8 cellular contexts compared by ENCODE assay signal in genomic region chr16:1408171-1408837, GRCh38. TPM values are rescaled to one million over a fixed set of nuclear protein-coding genes. Genes with fewer than 3 reads are reported as not detected.
DNase-seq lines count a peak whose midpoint lies in the region; ATAC-seq, FAIRE-seq and TF ChIP-seq lines count a peak whose summit lies in the region.

No MANE protein-coding gene starts in this region.

- H3K4me2 ChIP-seq in GM23338, result peak overlapping the region; percentile 85
- H3K4me2 ChIP-seq in Loucy (ENCODE audit: low read depth, low read length, poor library complexity, severe bottlenecking), result peak overlapping the region; percentile 70

- peak overlapping the region; percentile 52 for H3K9ac ChIP-seq in Loucy (ENCODE audit: low read depth, low read length, poor library complexity, severe bottlenecking)
- H3K9ac ChIP-seq in stomach smooth muscle (ENCODE audit: low read length in 2 of 2), result peak overlapping the region in 1 of 2 donors; percentile 45

- peaks cover 24% of the 10 kb centered on the region for H4K20me1 ChIP-seq in GM23338 (replicated peaks; ENCODE audit: insufficient read depth)
- peaks cover 3% of the 10 kb centered on the region for H4K20me1 ChIP-seq in Loucy (ENCODE audit: insufficient read depth, low read length, poor library complexity, severe bottlenecking)

- H2AFZ ChIP-seq in GM23338, result no peak overlapping the region; the same call in 1 of the 2 replicates
- H2AFZ ChIP-seq in Loucy (ENCODE audit: low read length), result peak overlapping the region; percentile 78; the same call in 1 of the 2 replicates

- peak overlapping the region; percentile 72 for H3K4me3 Mint-ChIP-seq in GM23338

- peak; percentile 54 for FAIRE-seq in frontal cortex (lab: Jason Lieb, UNC)

- H3K4me1 ChIP-seq in GM23338 (ENCODE audit: insufficient read depth) (no peaks in the 10 kb centered on the region), Loucy (ENCODE audit: insufficient read depth, low read length, poor library complexity, severe bottlenecking) (no peaks in the 10 kb centered on the region), SJCRH30 (no peaks in the 10 kb centered on the region), neutrophil (ENCODE audit: control insufficient read depth in 1 of 2, insufficient read depth in 1 of 2, low read depth in 1 of 2, low read length in 1 of 2) (peaks cover 19 to 31% of the 10 kb centered on the region in 2 experiments), stomach smooth muscle (ENCODE audit: control insufficient read depth, insufficient read depth, low read length) (peaks cover 16% of the 10 kb centered on the region)

- no peaks in the 10 kb centered on the region for H3K9me3 ChIP-seq in Loucy (ENCODE audit: insufficient read depth, low read depth, low read length)
- H3K9me3 ChIP-seq in SJCRH30 (replicated peaks), result no peaks in the 10 kb centered on the region
- no peaks in the 10 kb centered on the region for H3K9me3 ChIP-seq in neutrophil
- H3K9me3 ChIP-seq in stomach smooth muscle (ENCODE audit: control insufficient read depth in 2 of 2, low read length in 2 of 2), result no peaks in the 10 kb centered on the region

- peaks cover 2% of the 10 kb centered on the region; the same call in 1 of the 3 replicates for H3K36me3 Mint-ChIP-seq in GM23338 (ENCODE audit: low read depth)

- H3F3A ChIP-seq in GM23338 (replicated peaks; ENCODE audit: low read depth) (no peaks in the 10 kb centered on the region), Loucy (ENCODE audit: low read depth) (no peaks in the 10 kb centered on the region)

- H3K27ac ChIP-seq in GM23338 (ENCODE audit: low read depth), result no peak overlapping the region
- no peak overlapping the region for H3K27ac ChIP-seq in SJCRH30
- H3K27ac ChIP-seq in neutrophil, result peak overlapping the region; percentile 59
- no peak overlapping the region for H3K27ac ChIP-seq in stomach smooth muscle (ENCODE audit: low read length)

- peak; percentile 83 for ATAC-seq in GM23338

- no peak overlapping the region for H3K27ac Mint-ChIP-seq in GM23338

- peak overlapping the region; percentile 82 for H3K4me3 ChIP-seq in GM23338
- H3K4me3 ChIP-seq in Loucy (ENCODE audit: low read length, poor library complexity, severe bottlenecking), result peak overlapping the region; percentile 79
- H3K4me3 ChIP-seq in SJCRH30, result peak overlapping the region; percentile 61
- H3K4me3 ChIP-seq in neutrophil (ENCODE audit: low read depth in 1 of 2, low read length in 1 of 2), result peak overlapping the region; percentile 35 to 43
- peak overlapping the region; percentile 63 to 75 for H3K4me3 ChIP-seq in stomach smooth muscle (ENCODE audit: low read length in 2 of 2)

- no peaks in the 10 kb centered on the region for H3K9me3 Mint-ChIP-seq in GM23338

- peaks cover 36% of the 10 kb centered on the region for H3K79me2 ChIP-seq in GM23338 (replicated peaks; ENCODE audit: insufficient read depth)
- peaks cover 3% of the 10 kb centered on the region; the same call in 1 of the 2 replicates for H3K79me2 ChIP-seq in Loucy (ENCODE audit: insufficient read depth, low read length)

- no peaks in the 10 kb centered on the region for H3K27me3 ChIP-seq in GM23338 (ENCODE audit: insufficient read depth)
- H3K27me3 ChIP-seq in Loucy (ENCODE audit: insufficient read depth, low read length, poor library complexity, severe bottlenecking), result no peaks in the 10 kb centered on the region
- no peaks in the 10 kb centered on the region for H3K27me3 ChIP-seq in SJCRH30
- no peaks in the 10 kb centered on the region for H3K27me3 ChIP-seq in neutrophil
- H3K27me3 ChIP-seq in stomach smooth muscle (ENCODE audit: control insufficient read depth in 1 of 2, insufficient read depth in 2 of 2, low read length in 2 of 2), result no peaks in the 10 kb centered on the region

- H3K27me3 Mint-ChIP-seq in GM23338 (ENCODE audit: insufficient read depth, low read depth, poor library complexity), result peaks cover 12% of the 10 kb centered on the region

- peak; percentile 63 for DNase-seq in DMS153 (lab: John Stamatoyannopoulos, UW)
- DNase-seq in GM23338 (ENCODE audit: low spot score), result peak; percentile 93
- peak; percentile 93 to 94 for DNase-seq in SJCRH30
- DNase-seq in activated naive CD4-positive, alpha-beta T cell treated with Interleukin-2 at 50 U/mL for 16 hours, result peak; percentile 96
- DNase-seq in frontal cortex (ENCODE audit: low spot score in 2 of 2), result peak; percentile 95 to 97

- H3K36me3 ChIP-seq in GM23338 (ENCODE audit: insufficient read depth) (no peaks in the 10 kb centered on the region), Loucy (ENCODE audit: insufficient read depth, low read length) (no peaks in the 10 kb centered on the region), SJCRH30 (no peaks in the 10 kb centered on the region), neutrophil (peaks cover 89% of the 10 kb centered on the region), stomach smooth muscle (ENCODE audit: control insufficient read depth in 2 of 2, insufficient read depth in 2 of 2, low read length in 2 of 2) (peaks cover 4% of the 10 kb centered on the region in 2 donors)

- H3K4me1 Mint-ChIP-seq in GM23338, result no peaks in the 10 kb centered on the region

- no peaks in the 10 kb centered on the region for H3K9me2 ChIP-seq in GM23338 (ENCODE audit: insufficient read depth)
- H3K9me2 ChIP-seq in Loucy (replicated peaks; ENCODE audit: low read depth, low read length), result no peaks in the 10 kb centered on the region

- TF ChIP-seq CTCF in GM23338 (conservative IDR thresholded peaks at IDR 0.05; ENCODE audit: low read depth in 2 of 2) (no peak), Loucy (conservative IDR thresholded peaks at IDR 0.05; ENCODE audit: low read length) (no peak), neutrophil (IDR thresholded peaks at IDR 0.05) (no peak)

TF ChIP-seq in GM23338, 12 proteins besides CTCF, POLR2A, EP300 and RAD21:
- TF ChIP-seq POLR2AphosphoS5 (IDR thresholded peaks at IDR 0.05; ENCODE audit: low read depth) (0 out of 2 replicates have a peak, but pooled peaks have one; percentile 24), CREB1 (CRISPR knock-in tag; IDR thresholded peaks at IDR 0.05; ENCODE audit: low read depth) (peak; percentile 21; the same call in 1 of the 2 replicates), EZH2 (IDR thresholded peaks at IDR 0.05; ENCODE audit: low read depth, unreplicated experiment) (no peak)

RNA-seq across cellular contexts. Expression of gene UNKL, which starts 6.2 kb away (rescaled TPM):
- 24.8 and 28.7 TPM in 2 replicates for total RNA-seq in GM23338 (2014; rRNA removed; shearing (Covaris generic))
- 10.8 and 16.7 TPM in 2 replicates for polyA plus RNA-seq in GM23338 (2016; fragmentation: Nextera tagmentation; extraction: Ambion mirVana)
- total RNA-seq in SJCRH30 (2014; rRNA removed; shearing (Covaris generic)), result 8.7 and 9.8 TPM in 2 replicates
- total RNA-seq in frontal cortex, result 8.2 TPM

RNA-seq across cellular contexts. Expression of gene UQCC4, which starts 12.2 kb away (rescaled TPM):
- total RNA-seq in GM23338 (2014; rRNA removed; shearing (Covaris generic)), result 14.2 and 23.9 TPM in 2 replicates
- 25.8 and 27.1 TPM in 2 replicates for polyA plus RNA-seq in GM23338 (2016; fragmentation: Nextera tagmentation; extraction: Ambion mirVana)
- total RNA-seq in SJCRH30 (2014; rRNA removed; shearing (Covaris generic)), result 20.1 and 22.5 TPM in 2 replicates
- total RNA-seq in frontal cortex, result 13.5 TPM

RNA-seq across cellular contexts. Expression of gene PERCC1, which starts 22.6 kb away (rescaled TPM):
- total RNA-seq in GM23338 (2014; rRNA removed; shearing (Covaris generic)), result not detected in 2 replicates
- polyA plus RNA-seq in GM23338 (2016; fragmentation: Nextera tagmentation; extraction: Ambion mirVana), result not detected in 2 replicates
- total RNA-seq in SJCRH30 (2014; rRNA removed; shearing (Covaris generic)), result 111 and 114 TPM in 2 replicates
- total RNA-seq in frontal cortex, result not detected

RNA-seq across cellular contexts. Expression of gene CCDC154, which starts 36.1 kb away (rescaled TPM):
- not detected in 2 replicates for total RNA-seq in GM23338 (2014; rRNA removed; shearing (Covaris generic))
- polyA plus RNA-seq in GM23338 (2016; fragmentation: Nextera tagmentation; extraction: Ambion mirVana), result 0.31 and 0.49 TPM in 2 replicates
- 0.33 and 0.71 TPM in 2 replicates for total RNA-seq in SJCRH30 (2014; rRNA removed; shearing (Covaris generic))
- total RNA-seq in frontal cortex, result 0.41 TPM

RNA-seq across cellular contexts. Expression of gene GNPTG, which starts 56.6 kb away (rescaled TPM):
- total RNA-seq in GM23338 (2014; rRNA removed; shearing (Covaris generic)), result 9.2 and 23.3 TPM in 2 replicates
- polyA plus RNA-seq in GM23338 (2016; fragmentation: Nextera tagmentation; extraction: Ambion mirVana), result 39.1 and 41.0 TPM in 2 replicates
- total RNA-seq in SJCRH30 (2014; rRNA removed; shearing (Covaris generic)), result 15.5 and 16.0 TPM in 2 replicates
- total RNA-seq in frontal cortex, result 17.9 TPM

Comparison
In these comparisons a context has a peak if more than half of its experiments do, and no peak if none do; other contexts are left out.
1. RNA of gene PERCC1, which starts 22.6 kb away (total RNA-seq): 111 to 114 TPM in SJCRH30; not detected in GM23338 and not detected in frontal cortex (single experiment); every median in the first group is over 100 times any median in the second.
2. Peak in every context shown above with its lines, with median percentiles within 50 percentile points of each other: DNase-seq and H3K4me3 ChIP-seq.